ENCODE assay signal across 9 cellular contexts in genomic region chr5:1007681-1008450, GRCh38. TPM values are rescaled to one million over a fixed set of nuclear protein-coding genes. Genes with fewer than 3 reads are reported as not detected.
A peak's percentile ranks its signal among the peaks of the same experiment; 100 is the strongest.
DNase-seq lines count a peak whose midpoint lies in the region; ATAC-seq and TF ChIP-seq lines count a peak whose summit lies in the region.
"Had no signal": no experiment of that assay in that cellular context is flagged by ENCODE, and none has a peak within 500 bp of the region (broad histone marks: within the 10 kb centered on the region; RNA-seq: fewer than 3 reads in every experiment).

No MANE protein-coding gene starts in this region.

- H3K4me3 ChIP-seq in HCT116 (replicated peaks in 1 of 2; ENCODE audit: low read depth in 1 of 2, low read length in 2 of 2): peak overlapping the region in 1 of 2 experiments; percentile 59; a peak in 2 of 4 replicates
- peak overlapping the region in 2 of 3 donors; percentile 67 to 84 for H3K4me3 ChIP-seq in breast epithelium
- H3K4me3 ChIP-seq in neural cell (ENCODE audit: low read length): peak overlapping the region; percentile 63

- no peak for TF ChIP-seq CTCF in CD14-positive monocyte (IDR thresholded peaks at IDR 0.05)
- no peak for TF ChIP-seq CTCF in HCT116 (IDR thresholded peaks at IDR 0.05 in 2 of 3, conservative IDR thresholded peaks at IDR 0.05 in 1 of 3; ENCODE audit: borderline replicate concordance in 1 of 3, insufficient read depth in 1 of 3, low read depth in 2 of 3, low read length in 2 of 3)
- no peak for TF ChIP-seq CTCF in breast epithelium (IDR thresholded peaks at IDR 0.05)
- TF ChIP-seq CTCF in neural cell (IDR thresholded peaks at IDR 0.05; ENCODE audit: poor library complexity, severe bottlenecking): no peak

- TF ChIP-seq RAD21 in HCT116 (IDR thresholded peaks at IDR 0.05; ENCODE audit: low read depth) (no peak), neural cell (conservative IDR thresholded peaks at IDR 0.05) (no peak)

- RAD21 ChIA-PET in HCT116 (lab: Charles Lee; ENCODE audit: low non-redundant PET in 1 of 2, low total read pairs in 2 of 2, uncharacterized antibody in 2 of 2, unreplicated experiment in 2 of 2): no interaction called here

- H3K36me3 Mint-ChIP-seq in CD14-positive monocyte: no peaks in the 10 kb centered on the region

- no peaks in the 10 kb centered on the region for H3F3A ChIP-seq in neural cell (ENCODE audit: insufficient read depth, low read length, poor library complexity, severe bottlenecking)

- H3K4me1 ChIP-seq in HCT116 (ENCODE audit: control insufficient read depth in 1 of 2, insufficient read depth in 2 of 2, low read length in 2 of 2) (peaks cover 38 to 61% of the 10 kb centered on the region in 2 experiments), breast epithelium (peaks cover 5 to 16% of the 10 kb centered on the region in 2 donors)

- POLR2A ChIA-PET in HCT116 (lab: Charles Lee): no interaction called here

- H3K4me2 ChIP-seq in HCT116 (ENCODE audit: low read length): peak overlapping the region; percentile 81
- H3K4me2 ChIP-seq in neural cell (ENCODE audit: low read length): no peak overlapping the region

- TF ChIP-seq POLR2A in HCT116 (IDR thresholded peaks at IDR 0.05; ENCODE audit: borderline replicate concordance, extremely low read depth, insufficient read depth, insufficient read length): no peak
- no peak for TF ChIP-seq POLR2A in breast epithelium (IDR thresholded peaks at IDR 0.05)

- no peaks in the 10 kb centered on the region for H3K9me3 ChIP-seq in HCT116 (ENCODE audit: control insufficient read depth in 1 of 2, insufficient read depth in 1 of 2, low read depth in 1 of 2, low read length in 2 of 2)
- H3K9me3 ChIP-seq in breast epithelium: no peaks in the 10 kb centered on the region
- no peaks in the 10 kb centered on the region for H3K9me3 ChIP-seq in neural cell (ENCODE audit: low read length)

- peak overlapping the region in 1 of 2 donors; percentile 85 for H3K4me3 Mint-ChIP-seq in CD14-positive monocyte

- H3K9ac ChIP-seq in HCT116 (ENCODE audit: low read length): no peak overlapping the region
- H3K9ac ChIP-seq in neural cell (ENCODE audit: low read length): no peak overlapping the region

- no peak overlapping the region for H2AFZ ChIP-seq in HCT116 (ENCODE audit: low read depth, low read length, poor library complexity, severe bottlenecking)
- H2AFZ ChIP-seq in neural cell (ENCODE audit: low read depth, low read length): no peak overlapping the region

- peaks cover 59 to 85% (median 72%) of the 10 kb centered on the region in 3 donors for H3K27me3 Mint-ChIP-seq in CD14-positive monocyte (ENCODE audit: low read depth in 3 of 3)

- CTCF ChIA-PET in HCT116 (lab: Charles Lee): interaction anchor here (0.7 to 1.9 kb wide), 2 partner anchors 73 to 670 kb away, joined by 3 to 7 read pairs; no protein-coding TSS in a partner anchor

- no peak overlapping the region for H3K27ac Mint-ChIP-seq in CD14-positive monocyte

- H3K9me2 ChIP-seq in HCT116 (ENCODE audit: insufficient read depth): no peaks in the 10 kb centered on the region
- H3K9me2 ChIP-seq in neural cell (ENCODE audit: insufficient read depth, low read length): no peaks in the 10 kb centered on the region

- H3K36me3 ChIP-seq in HCT116 (ENCODE audit: control insufficient read depth in 1 of 2, insufficient read depth in 2 of 2, low read length in 2 of 2) (0 out of 4 replicates have a peak, but pooled peaks cover 0 to 4% of the 10 kb centered on the region in 2 experiments), breast epithelium (no peaks in the 10 kb centered on the region), neural cell (ENCODE audit: insufficient read depth, low read length) (no peaks in the 10 kb centered on the region)

- H3K27me3 ChIP-seq in HCT116 (ENCODE audit: insufficient read depth, low read length): no peaks in the 10 kb centered on the region; the same call in 1 of the 2 replicates
- H3K27me3 ChIP-seq in breast epithelium: peaks cover 0 to 13% of the 10 kb centered on the region in 2 donors
- peaks cover 57% of the 10 kb centered on the region for H3K27me3 ChIP-seq in neural cell (ENCODE audit: insufficient read depth, low read depth, low read length)

- no TSS peak for BruUV-seq in HCT116 (replicated peaks; lab: Mats Ljungman, UMichigan)

- intact Hi-C loops in CD14-positive monocyte (cut with micrococcal nuclease): no loop called here
- intact Hi-C loops in HCT116 (cut with micrococcal nuclease): loop anchor here (10.0 kb wide), 1 partner anchor 157 kb away; no protein-coding TSS in a partner anchor
- intact Hi-C loops in breast epithelium (cut with DNase I; ENCODE audit: low total_unique reads): loop anchor here (1.0 kb wide), 1 partner anchor 18 kb away; no protein-coding TSS in a partner anchor

- H3K4me1 Mint-ChIP-seq in CD14-positive monocyte: peaks cover 2% of the 10 kb centered on the region

- peak; percentile 22 for DNase-seq in CD14-positive monocyte (ENCODE audit: low spot score)
- DNase-seq in HCT116 (ENCODE audit: low read depth, low spot score): no peak
- DNase-seq in breast epithelium (ENCODE audit: low spot score in 2 of 2): peak; percentile 17 to 36
- no peak for DNase-seq in H4 (ENCODE audit: low spot score)
- no peak for DNase-seq in NCI-H1417 treated with DMSO at 0.1 percent for 48 hours (lab: John Stamatoyannopoulos, UW)
- no peak for DNase-seq in SHP77 treated with DMSO at 0.1 percent for 48 hours (lab: John Stamatoyannopoulos, UW)
- DNase-seq: SIG-M5 had no signal

- H3K27ac ChIP-seq in HCT116 (ENCODE audit: low read depth, low read length): no peak overlapping the region
- H3K27ac ChIP-seq in breast epithelium: peak overlapping the region in 1 of 2 donors; percentile 26
- no peak overlapping the region for H3K27ac ChIP-seq in neural cell (ENCODE audit: low read length)

- peaks cover 0 to 17% (median 4%) of the 10 kb centered on the region in 7 donors for H3K9me3 Mint-ChIP-seq in CD14-positive monocyte

- ATAC-seq in HCT116 (no peak), GM19351 (IDR thresholded peaks at IDR 0.05; ENCODE audit: unreplicated experiment) (no peak)

- H3K79me2 ChIP-seq in HCT116 (ENCODE audit: insufficient read depth, low read length) (no peaks in the 10 kb centered on the region), neural cell (replicated peaks; ENCODE audit: insufficient read depth, low read length) (no peaks in the 10 kb centered on the region)

- no peak for TF ChIP-seq EP300 in neural cell (conservative IDR thresholded peaks at IDR 0.05; ENCODE audit: poor library complexity, severe bottlenecking)

- H4K20me1 ChIP-seq in HCT116 (ENCODE audit: insufficient read depth): no peaks in the 10 kb centered on the region; the same call in 1 of the 2 replicates
- no peaks in the 10 kb centered on the region for H4K20me1 ChIP-seq in neural cell (ENCODE audit: insufficient read depth)

TF ChIP-seq in HCT116, 20 proteins besides CTCF, POLR2A, EP300 and RAD21 (continues in another document):
- no peak for TF ChIP-seq ZFX (IDR thresholded peaks at IDR 0.05)
- no peak for TF ChIP-seq CEBPB (IDR thresholded peaks at IDR 0.05; ENCODE audit: low read depth)
- TF ChIP-seq, protein P1, sequence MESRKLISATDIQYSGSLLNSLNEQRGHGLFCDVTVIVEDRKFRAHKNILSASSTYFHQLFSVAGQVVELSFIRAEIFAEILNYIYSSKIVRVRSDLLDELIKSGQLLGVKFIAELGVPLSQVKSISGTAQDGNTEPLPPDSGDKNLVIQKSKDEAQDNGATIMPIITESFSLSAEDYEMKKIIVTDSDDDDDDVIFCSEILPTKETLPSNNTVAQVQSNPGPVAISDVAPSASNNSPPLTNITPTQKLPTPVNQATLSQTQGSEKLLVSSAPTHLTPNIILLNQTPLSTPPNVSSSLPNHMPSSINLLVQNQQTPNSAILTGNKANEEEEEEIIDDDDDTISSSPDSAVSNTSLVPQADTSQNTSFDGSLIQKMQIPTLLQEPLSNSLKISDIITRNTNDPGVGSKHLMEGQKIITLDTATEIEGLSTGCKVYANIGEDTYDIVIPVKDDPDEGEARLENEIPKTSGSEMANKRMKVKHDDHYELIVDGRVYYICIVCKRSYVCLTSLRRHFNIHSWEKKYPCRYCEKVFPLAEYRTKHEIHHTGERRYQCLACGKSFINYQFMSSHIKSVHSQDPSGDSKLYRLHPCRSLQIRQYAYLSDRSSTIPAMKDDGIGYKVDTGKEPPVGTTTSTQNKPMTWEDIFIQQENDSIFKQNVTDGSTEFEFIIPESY (IDR thresholded peaks at IDR 0.05; ENCODE audit: extremely low read depth, insufficient replicate concordance, low read length): no peak
- TF ChIP-seq, protein P2, sequence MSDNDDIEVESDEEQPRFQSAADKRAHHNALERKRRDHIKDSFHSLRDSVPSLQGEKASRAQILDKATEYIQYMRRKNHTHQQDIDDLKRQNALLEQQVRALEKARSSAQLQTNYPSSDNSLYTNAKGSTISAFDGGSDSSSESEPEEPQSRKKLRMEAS (IDR thresholded peaks at IDR 0.05): no peak
- TF ChIP-seq EZH2 (IDR thresholded peaks at IDR 0.05): no peak

TF ChIP-seq in neural cell, 6 proteins besides CTCF, POLR2A, EP300 and RAD21 (continues in another document):
- TF ChIP-seq TAF1 (IDR thresholded peaks at IDR 0.05; ENCODE audit: low read depth) (no peak), POLR2AphosphoS5 (IDR thresholded peaks at IDR 0.05) (no peak), SMC3 (conservative IDR thresholded peaks at IDR 0.05; ENCODE audit: poor library complexity) (no peak), MXI1 (conservative IDR thresholded peaks at IDR 0.05; ENCODE audit: poor library complexity, severe bottlenecking) (no peak), EZH2 (IDR thresholded peaks at IDR 0.05; ENCODE audit: borderline replicate concordance, insufficient read depth, low read length, poor library complexity, severe bottlenecking) (no peak)

RNA-seq across cellular contexts. Expression of gene NKD2, which starts 0.7 kb away (rescaled TPM):
- not detected for polyA plus RNA-seq in CD14-positive monocyte
- 20.4 TPM for total RNA-seq in HCT116 (2021; ENCODE audit: unreplicated experiment)
- polyA plus RNA-seq in HCT116 (2012): 15.7 and 19.0 TPM in 2 replicates
- total RNA-seq in breast epithelium: 10 to 100 TPM in 1 of 3 donors, 1 to 10 TPM in 1, not detected in 1; 5.9 to 16.7 TPM
- polyA plus RNA-seq in neural cell: 7.2 and 14.2 TPM in 2 replicates
- 3.4 and 4.2 TPM in 2 replicates for polyA minus RNA-seq in neural cell
- total RNA-seq in H4 (2014; rRNA removed; shearing (Covaris generic)): 0.43 and 2.8 TPM in 2 replicates

Comparison
In these comparisons a context has a peak if more than half of its experiments do, and no peak if none do; other contexts are left out.
1. DNase-seq: peak in CD14-positive monocyte (single experiment) and breast epithelium (2 of 2); none in HCT116 (single experiment), H4 (single experiment), NCI-H1417 treated with DMSO at 0.1 percent for 48 hours (single experiment) and SHP77 treated with DMSO at 0.1 percent for 48 hours (single experiment).
2. intact Hi-C loops: an anchor here in HCT116 (10.0 kb wide) and breast epithelium (1.0 kb wide); none called in CD14-positive monocyte.